Comparison of ENCODE assay signal across 16 cellular contexts in the genomic region with DNA sequence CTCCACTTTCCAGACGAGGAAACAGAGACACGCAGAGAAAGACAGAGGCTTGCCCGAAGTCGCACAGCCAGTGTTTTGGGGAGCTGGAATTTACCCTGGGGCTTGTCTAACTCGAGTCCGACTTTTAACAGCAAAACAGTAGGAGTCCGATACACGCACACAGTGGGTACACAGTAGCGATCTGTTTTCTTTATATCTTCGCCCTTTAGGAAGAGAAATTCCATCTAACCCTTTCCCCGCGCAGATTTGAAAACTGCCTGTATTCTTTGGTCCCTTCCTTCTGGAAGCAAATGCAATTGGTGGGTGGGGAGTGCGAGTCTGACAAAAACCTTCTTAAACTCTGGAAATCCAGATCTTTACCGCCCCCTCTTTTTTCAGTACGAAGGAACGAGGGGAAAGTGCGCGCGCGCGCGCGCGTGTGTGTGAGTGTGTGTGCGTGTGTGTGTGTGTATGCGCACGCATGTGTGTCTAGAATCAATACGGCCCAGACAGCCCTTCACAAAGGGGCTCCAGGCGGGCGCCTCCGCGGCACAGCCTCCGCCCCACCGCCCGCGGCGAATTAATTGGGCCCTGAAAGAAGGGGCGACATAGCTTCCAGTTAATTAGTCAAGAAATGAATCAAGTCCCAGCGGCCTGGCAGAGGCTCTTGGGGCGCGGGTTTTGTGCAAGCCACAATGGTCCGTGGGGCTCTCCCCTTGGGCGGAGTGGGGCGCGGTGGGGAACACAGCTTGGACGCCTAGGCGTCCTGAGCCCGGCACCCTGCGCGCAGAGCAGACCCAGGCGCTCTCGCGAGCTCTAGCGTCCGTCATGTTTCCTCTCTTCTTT. TPM values are rescaled to one million over a fixed set of nuclear protein-coding genes. Genes with fewer than 3 reads are reported as not detected.
DNase-seq lines count a peak whose midpoint lies in the region; ATAC-seq, FAIRE-seq and TF ChIP-seq lines count a peak whose summit lies in the region.
"Had no signal": no experiment of that assay in that cellular context is flagged by ENCODE, and none has a peak within 500 bp of the region (broad histone marks: within the 10 kb centered on the region; RNA-seq: fewer than 3 reads in every experiment).

No MANE protein-coding gene starts in this region.

- H4K20me1 ChIP-seq in astrocyte (ENCODE audit: insufficient read depth, low read length): no peaks in the 10 kb centered on the region

- DNase-seq in ELR (ENCODE audit: low read depth): peak; percentile 32
- no peak for DNase-seq in astrocyte (ENCODE audit: low read depth)
- DNase-seq in sigmoid colon: no peak
- DNase-seq: activated CD4-positive, CD25-positive, alpha-beta regulatory T cell treated with anti-CD3 and anti-CD28 coated beads, Interleukin-2, amount 50 U/mL, for 72 hours; activated effector memory CD4-positive, alpha-beta T cell treated with Interleukin-2 at 50 U/mL for 16 hours; colonic mucosa; COR-L47; immature natural killer cell; NCI-H345; SHP77 treated with DMSO at 0.1 percent for 48 hours had no signal

- H3K36me3 ChIP-seq in astrocyte (ENCODE audit: insufficient read depth, low read length) (no peaks in the 10 kb centered on the region), sigmoid colon (no peaks in the 10 kb centered on the region)
- H3K36me3 ChIP-seq: colonic mucosa had no signal

- H3K9ac ChIP-seq in astrocyte (ENCODE audit: low read length): no peak overlapping the region

- no peak for TF ChIP-seq EP300 in sigmoid colon (IDR thresholded peaks at IDR 0.05)

- ATAC-seq in HG03097 (IDR thresholded peaks at IDR 0.05; ENCODE audit: low FRiP score, unreplicated experiment) (no peak), HG02852 (IDR thresholded peaks at IDR 0.05; ENCODE audit: unreplicated experiment) (no peak), GM21526 (IDR thresholded peaks at IDR 0.05; ENCODE audit: low FRiP score, unreplicated experiment) (no peak), GM21367 (IDR thresholded peaks at IDR 0.05; ENCODE audit: unreplicated experiment) (no peak)

- H2AFZ ChIP-seq in astrocyte (ENCODE audit: low read depth, low read length): no peak overlapping the region

- H3K4me2 ChIP-seq in astrocyte (ENCODE audit: low read length): peak overlapping the region; percentile 77

- H3K4me1 ChIP-seq in astrocyte (ENCODE audit: insufficient read depth, low read length): no peaks in the 10 kb centered on the region
- H3K4me1 ChIP-seq in sigmoid colon: peaks cover 0 to 14% (median 7%) of the 10 kb centered on the region in 4 donors
- H3K4me1 ChIP-seq: colonic mucosa had no signal

- peaks cover 99% of the 10 kb centered on the region for H3K27me3 Mint-ChIP-seq in astrocyte (ENCODE audit: low read depth, unreplicated experiment)

- intact Hi-C loops in sigmoid colon (cut with DNase I): no loop called here

- H3K27me3 ChIP-seq in astrocyte (ENCODE audit: insufficient read depth, low read length) (peaks cover 97% of the 10 kb centered on the region), sigmoid colon (peaks cover 53 to 100% (median 96%) of the 10 kb centered on the region in 3 donors)

- no peaks in the 10 kb centered on the region for H3K36me3 Mint-ChIP-seq in astrocyte (ENCODE audit: low read depth, unreplicated experiment)
- H3K36me3 Mint-ChIP-seq: immature natural killer cell had no signal

- WGBS in sigmoid colon, 2 donors: 5 to 6% methylated on average over 55 of the region's 55 CpGs

- H3K4me1 Mint-ChIP-seq in astrocyte (ENCODE audit: low read depth, unreplicated experiment): no peaks in the 10 kb centered on the region
- H3K4me1 Mint-ChIP-seq: immature natural killer cell had no signal

- no peak overlapping the region for H3K4me3 Mint-ChIP-seq in astrocyte (ENCODE audit: unreplicated experiment)
- H3K4me3 Mint-ChIP-seq: immature natural killer cell had no signal

- no peak for TF ChIP-seq POLR2A in sigmoid colon (IDR thresholded peaks at IDR 0.05)

- peak overlapping the region; percentile 41 for H3K4me3 ChIP-seq in astrocyte (ENCODE audit: insufficient read depth, low read depth, low read length)
- peak overlapping the region; percentile 9; the same call in 1 of the 2 replicates for H3K4me3 ChIP-seq in iPS-18c (ENCODE audit: insufficient read depth, low read depth, low read length)
- peak overlapping the region in 3 of 4 donors; percentile 3 to 18 (median 14) for H3K4me3 ChIP-seq in sigmoid colon
- H3K4me3 ChIP-seq: colonic mucosa had no signal

- H3K9me3 Mint-ChIP-seq in astrocyte (ENCODE audit: unreplicated experiment): peaks cover 10% of the 10 kb centered on the region

- H3K9me3 ChIP-seq in astrocyte (ENCODE audit: insufficient read depth, low read depth, low read length) (peaks cover 3% of the 10 kb centered on the region), iPS-18c (ENCODE audit: control insufficient read depth, insufficient read depth, low read length) (peaks cover 3% of the 10 kb centered on the region), sigmoid colon (no peaks in the 10 kb centered on the region)
- H3K9me3 ChIP-seq: colonic mucosa had no signal

- H3K79me2 ChIP-seq in astrocyte (ENCODE audit: insufficient read depth, low read length): no peaks in the 10 kb centered on the region

- no peak for FAIRE-seq in astrocyte (lab: Jason Lieb, UNC)
- FAIRE-seq: GM12892 had no signal

- H3K27ac Mint-ChIP-seq in astrocyte (ENCODE audit: unreplicated experiment): no peak overlapping the region
- H3K27ac Mint-ChIP-seq: immature natural killer cell had no signal

- no peak overlapping the region for H3K27ac ChIP-seq in astrocyte (ENCODE audit: low read depth, low read length)
- H3K27ac ChIP-seq in sigmoid colon: no peak overlapping the region
- H3K27ac ChIP-seq: colonic mucosa had no signal

- TF ChIP-seq CTCF in astrocyte (IDR thresholded peaks at IDR 0.05; ENCODE audit: insufficient read depth, low read depth, low read length): no peak
- no peak for TF ChIP-seq CTCF in sigmoid colon (IDR thresholded peaks at IDR 0.05)

RNA-seq across cellular contexts. Expression of gene TBX3, which starts 14.0 kb away (rescaled TPM):
- 1.1 and 2.0 TPM in 2 replicates for total RNA-seq in astrocyte
- total RNA-seq in sigmoid colon: 1 to 10 TPM; 6.2 to 9.7 (median 7.6) TPM
- 1 to 10 TPM; 2.3 to 5.3 (median 2.4) TPM for polyA plus RNA-seq in sigmoid colon
- polyA plus RNA-seq: immature natural killer cell had no signal
